24 cellular contexts compared by ENCODE assay signal in the genomic region with DNA sequence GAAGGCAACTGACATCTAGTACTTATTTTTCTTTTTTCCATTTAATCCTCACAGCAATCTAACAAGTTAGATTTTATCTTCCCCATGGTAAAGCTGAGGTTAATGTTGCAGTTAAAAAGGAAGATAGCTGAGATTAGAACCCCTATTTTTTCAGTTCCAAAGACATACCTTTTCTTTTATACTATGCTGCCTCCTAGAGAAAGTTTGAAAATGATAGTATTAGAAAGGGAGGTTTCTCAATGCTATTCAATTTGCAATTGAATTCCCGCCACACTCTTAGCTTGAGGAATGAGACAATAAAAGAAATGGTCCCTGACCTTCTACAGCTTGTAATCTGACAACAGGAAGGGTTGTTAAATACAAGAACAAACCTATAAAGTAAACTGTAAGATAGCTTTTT.
DNase-seq lines count a peak whose midpoint lies in the region; ATAC-seq and TF ChIP-seq lines count a peak whose summit lies in the region.
"Had no signal": no experiment of that assay in that cellular context is flagged by ENCODE, and none has a peak within 500 bp of the region (broad histone marks: within the 10 kb centered on the region; RNA-seq: fewer than 3 reads in every experiment).

No MANE protein-coding gene starts in this region.

- H3K27me3 ChIP-seq in GM23338 (ENCODE audit: insufficient read depth) (no peaks in the 10 kb centered on the region), endodermal cell (ENCODE audit: control insufficient read depth, insufficient read depth, low read length, poor library complexity, severe bottlenecking) (no peaks in the 10 kb centered on the region), mesendoderm (ENCODE audit: insufficient read depth, low read length, poor library complexity) (no peaks in the 10 kb centered on the region), uterus (no peaks in the 10 kb centered on the region)
- H3K27me3 ChIP-seq: adrenal gland had no signal

- H3K9ac ChIP-seq in endodermal cell (ENCODE audit: extremely low read depth, low read length, poor library complexity, severe bottlenecking) (no peak overlapping the region), mesendoderm (ENCODE audit: low read length) (no peak overlapping the region)

- peak; percentile 25; the same call in 2 of the 3 replicates for ATAC-seq in GM23338
- no peak for ATAC-seq in activated CD4-positive, alpha-beta T cell treated with anti-CD3 and anti-CD28 coated beads for 36 hours
- ATAC-seq: CD8-positive, alpha-beta T cell; GM12878; natural killer cell had no signal

- H3K4me1 ChIP-seq in GM23338 (ENCODE audit: insufficient read depth) = peaks cover 29% of the 10 kb centered on the region
- H3K4me1 ChIP-seq in endodermal cell (ENCODE audit: control insufficient read depth, insufficient read depth, low read length) = no peaks in the 10 kb centered on the region
- H3K4me1 ChIP-seq in mesendoderm (ENCODE audit: control insufficient read depth, low read depth, low read length) = no peaks in the 10 kb centered on the region
- H3K4me1 ChIP-seq in uterus = no peaks in the 10 kb centered on the region
- H3K4me1 ChIP-seq: adrenal gland had no signal

- no peak overlapping the region for H2BK5ac ChIP-seq in mesendoderm (ENCODE audit: low read length)

- H3K4me3 Mint-ChIP-seq in GM23338 (no peak overlapping the region), endodermal cell (no peak overlapping the region)
- no peak overlapping the region for H3K4me3 Mint-ChIP-seq in activated CD4-positive, alpha-beta T cell treated with anti-CD3 and anti-CD28 coated beads for 36 hours
- H3K4me3 Mint-ChIP-seq: CD8-positive, alpha-beta T cell; natural killer cell had no signal

- H3K27me3 Mint-ChIP-seq in GM23338 (ENCODE audit: insufficient read depth, low read depth, poor library complexity) = peaks cover 5% of the 10 kb centered on the region
- peaks cover 8% of the 10 kb centered on the region for H3K27me3 Mint-ChIP-seq in endodermal cell (ENCODE audit: insufficient read depth)
- H3K27me3 Mint-ChIP-seq in activated CD4-positive, alpha-beta T cell treated with anti-CD3 and anti-CD28 coated beads for 36 hours = no peaks in the 10 kb centered on the region

- no peaks in the 10 kb centered on the region for H3K36me3 ChIP-seq in GM23338 (ENCODE audit: insufficient read depth)
- H3K36me3 ChIP-seq in endodermal cell (ENCODE audit: control insufficient read depth, insufficient read depth, low read length) = no peaks in the 10 kb centered on the region
- H3K36me3 ChIP-seq in mesendoderm (ENCODE audit: control insufficient read depth, insufficient read depth, low read length) = no peaks in the 10 kb centered on the region
- no peaks in the 10 kb centered on the region for H3K36me3 ChIP-seq in uterus
- H3K36me3 ChIP-seq: adrenal gland had no signal

- no peak overlapping the region for H2AFZ ChIP-seq in GM23338

- no peak overlapping the region for H3K27ac ChIP-seq in GM23338 (ENCODE audit: low read depth)
- H3K27ac ChIP-seq in endodermal cell (ENCODE audit: low read depth, low read length) = no peak overlapping the region
- no peak overlapping the region for H3K27ac ChIP-seq in mesendoderm (ENCODE audit: low read depth, low read length)
- peak overlapping the region in 1 of 2 donors; percentile 21 for H3K27ac ChIP-seq in uterus
- H3K27ac ChIP-seq: adrenal gland had no signal

- intact Hi-C loops in activated CD4-positive, alpha-beta T cell treated with anti-CD3 and anti-CD28 coated beads for 36 hours (cut with DNase I, micrococcal nuclease) = loop anchor here (10.0 kb wide), 1 partner anchor 174 kb away; no protein-coding TSS in a partner anchor
- intact Hi-C loops in uterus (cut with DNase I; ENCODE audit: low total_unique reads) = no loop called here

- H2BK15ac ChIP-seq in mesendoderm (replicated peaks; ENCODE audit: low read depth) = no peak overlapping the region

- H3K9me3 Mint-ChIP-seq in GM23338 (no peaks in the 10 kb centered on the region), endodermal cell (no peaks in the 10 kb centered on the region)
- H3K9me3 Mint-ChIP-seq in activated CD4-positive, alpha-beta T cell treated with anti-CD3 and anti-CD28 coated beads for 36 hours (ENCODE audit: low read depth) = no peaks in the 10 kb centered on the region
- H3K9me3 Mint-ChIP-seq: CD8-positive, alpha-beta T cell had no signal

- POLR2A ChIA-PET in activated CD4-positive, alpha-beta T cell treated with anti-CD3 and anti-CD28 coated beads for 36 hours (lab: Charles Lee) = no interaction called here

- no peak overlapping the region for H3K56ac ChIP-seq in mesendoderm (ENCODE audit: low read length)

- no peaks in the 10 kb centered on the region for H3K79me1 ChIP-seq in mesendoderm (ENCODE audit: low read length)

- no peak overlapping the region for H3K4ac ChIP-seq in mesendoderm (ENCODE audit: low read depth, low read length)

- 85% methylated on average over 1 of the region's 1 CpG; no CpG with 5 or more reads in 1 of the 2 experiments for WGBS in endodermal cell (ENCODE audit: insufficient coverage in 1 of 2, insufficient read length in 1 of 2), 2 experiments
- no CpG with 5 or more reads among the region's 1 CpG for WGBS in mesendoderm (ENCODE audit: extremely low coverage, insufficient coverage, low lambda C conversion rate)

- no peaks in the 10 kb centered on the region for H3K9me3 ChIP-seq in endodermal cell (ENCODE audit: control insufficient read depth, low read length)
- no peaks in the 10 kb centered on the region for H3K9me3 ChIP-seq in uterus
- H3K9me3 ChIP-seq: adrenal gland had no signal

- H3K36me3 Mint-ChIP-seq in GM23338 (ENCODE audit: low read depth) = no peaks in the 10 kb centered on the region
- H3K36me3 Mint-ChIP-seq in endodermal cell (ENCODE audit: low read depth) = no peaks in the 10 kb centered on the region
- H3K36me3 Mint-ChIP-seq in activated CD4-positive, alpha-beta T cell treated with anti-CD3 and anti-CD28 coated beads for 36 hours (ENCODE audit: low read depth) = no peaks in the 10 kb centered on the region
- H3K36me3 Mint-ChIP-seq: CD8-positive, alpha-beta T cell; natural killer cell had no signal

- H3K27ac Mint-ChIP-seq in GM23338 = no peak overlapping the region
- no peak overlapping the region for H3K27ac Mint-ChIP-seq in endodermal cell
- no peak overlapping the region for H3K27ac Mint-ChIP-seq in activated CD4-positive, alpha-beta T cell treated with anti-CD3 and anti-CD28 coated beads for 36 hours
- H3K27ac Mint-ChIP-seq: CD8-positive, alpha-beta T cell; natural killer cell had no signal

- H3K4me2 ChIP-seq in GM23338 (peak overlapping the region; percentile 23), mesendoderm (ENCODE audit: low read length) (no peak overlapping the region)

- TF ChIP-seq CTCF in GM23338 (conservative IDR thresholded peaks at IDR 0.05; ENCODE audit: low read depth in 2 of 2) = peak; percentile 47 to 52
- TF ChIP-seq CTCF in endodermal cell (conservative IDR thresholded peaks at IDR 0.05) = peak; percentile 26
- TF ChIP-seq CTCF in uterus (IDR thresholded peaks at IDR 0.05) = no peak

- H3F3A ChIP-seq in GM23338 (replicated peaks; ENCODE audit: low read depth) = no peaks in the 10 kb centered on the region

- H3K4me3 ChIP-seq in GM23338 (no peak overlapping the region), endodermal cell (ENCODE audit: low read length) (no peak overlapping the region), mesendoderm (ENCODE audit: low read length) (no peak overlapping the region), uterus (no peak overlapping the region)
- H3K4me3 ChIP-seq: adrenal gland, GM12878 had no signal

- H3K4me1 Mint-ChIP-seq in GM23338 (peaks cover 35% of the 10 kb centered on the region), endodermal cell (peaks cover 13% of the 10 kb centered on the region)
- H3K4me1 Mint-ChIP-seq in activated CD4-positive, alpha-beta T cell treated with anti-CD3 and anti-CD28 coated beads for 36 hours = no peaks in the 10 kb centered on the region
- H3K4me1 Mint-ChIP-seq: natural killer cell had no signal

- H3K79me2 ChIP-seq in GM23338 (replicated peaks; ENCODE audit: insufficient read depth) (no peaks in the 10 kb centered on the region), mesendoderm (ENCODE audit: control insufficient read depth, insufficient read depth, low read length) (no peaks in the 10 kb centered on the region)

- H3K23ac ChIP-seq in mesendoderm (ENCODE audit: low read length) = no peak overlapping the region

- no peak overlapping the region for H4K8ac ChIP-seq in mesendoderm (ENCODE audit: low read depth, low read length)

- TF ChIP-seq POLR2A in uterus (IDR thresholded peaks at IDR 0.05) = no peak

- no peaks in the 10 kb centered on the region for H4K20me1 ChIP-seq in GM23338 (replicated peaks; ENCODE audit: insufficient read depth)

- DNase-seq in GM23338 (ENCODE audit: low spot score) = peak; percentile 51
- peak; percentile 8 for DNase-seq in NCI-H69 (lab: John Stamatoyannopoulos, UW)
- DNase-seq in endodermal cell = no peak
- peak; percentile 28 for DNase-seq in mesendoderm
- no peak for DNase-seq in activated CD4-positive, alpha-beta T cell treated with anti-CD3 and anti-CD28 coated beads for 36 hours
- no peak for DNase-seq in superior temporal gyrus (ENCODE audit: extremely low spot score)
- no peak for DNase-seq in stimulated activated CD4-positive, alpha-beta T cell treated with anti-CD3 and anti-CD28 coated beads, Interleukin-12 subunit alpha, Interleukin-12 subunit beta, amount 100 ng/mL, for 4 hours
- no peak for DNase-seq in uterus
- DNase-seq: activated CD4-positive, alpha-beta T cell treated with anti-CD3 and anti-CD28 coated beads, Interleukin-2, amount 50 U/mL, for 4 hours; activated gamma-delta T cell treated with Interleukin-2 at 50 U/mL for 16 hours; adrenal gland; CD8-positive, alpha-beta T cell; dermis blood vessel endothelial cell; DMS153; H7; kidney glomerular epithelial cell; mesenchymal stem cell; natural killer cell; NCI-H1092; NCI-H2029; NCI-H510A; posterior cingulate gyrus; stimulated activated naive CD4-positive, alpha-beta T cell had no signal

- CTCF ChIA-PET in activated CD4-positive, alpha-beta T cell treated with anti-CD3 and anti-CD28 coated beads for 36 hours (lab: Charles Lee) = no interaction called here

- no peak overlapping the region for H2AK5ac ChIP-seq in mesendoderm (ENCODE audit: low read length)

- no peaks in the 10 kb centered on the region for H3K9me2 ChIP-seq in GM23338 (ENCODE audit: insufficient read depth)

- no peak overlapping the region for H2BK120ac ChIP-seq in mesendoderm (ENCODE audit: low read depth, low read length)

- no peak overlapping the region for H3K18ac ChIP-seq in mesendoderm (ENCODE audit: low read length)

- no peak overlapping the region for H4K5ac ChIP-seq in mesendoderm (ENCODE audit: low read length)

Comparison
In these comparisons a context has a peak if more than half of its experiments do, and no peak if none do; other contexts are left out.
1. DNase-seq: peak in GM23338 (single experiment), NCI-H69 (single experiment) and mesendoderm (single experiment); none in endodermal cell (single experiment), activated CD4-positive, alpha-beta T cell treated with anti-CD3 and anti-CD28 coated beads for 36 hours (single experiment), superior temporal gyrus (single experiment), stimulated activated CD4-positive, alpha-beta T cell treated with anti-CD3 and anti-CD28 coated beads, Interleukin-12 subunit alpha, Interleukin-12 subunit beta, amount 100 ng/mL, for 4 hours (single experiment) and uterus (0 of 2).
2. CTCF ChIP-seq: peak in GM23338 (2 of 2) and endodermal cell (single experiment); none in uterus (0 of 4).